Comparison of ENCODE assay signal across 8 cellular contexts in the genomic region with DNA sequence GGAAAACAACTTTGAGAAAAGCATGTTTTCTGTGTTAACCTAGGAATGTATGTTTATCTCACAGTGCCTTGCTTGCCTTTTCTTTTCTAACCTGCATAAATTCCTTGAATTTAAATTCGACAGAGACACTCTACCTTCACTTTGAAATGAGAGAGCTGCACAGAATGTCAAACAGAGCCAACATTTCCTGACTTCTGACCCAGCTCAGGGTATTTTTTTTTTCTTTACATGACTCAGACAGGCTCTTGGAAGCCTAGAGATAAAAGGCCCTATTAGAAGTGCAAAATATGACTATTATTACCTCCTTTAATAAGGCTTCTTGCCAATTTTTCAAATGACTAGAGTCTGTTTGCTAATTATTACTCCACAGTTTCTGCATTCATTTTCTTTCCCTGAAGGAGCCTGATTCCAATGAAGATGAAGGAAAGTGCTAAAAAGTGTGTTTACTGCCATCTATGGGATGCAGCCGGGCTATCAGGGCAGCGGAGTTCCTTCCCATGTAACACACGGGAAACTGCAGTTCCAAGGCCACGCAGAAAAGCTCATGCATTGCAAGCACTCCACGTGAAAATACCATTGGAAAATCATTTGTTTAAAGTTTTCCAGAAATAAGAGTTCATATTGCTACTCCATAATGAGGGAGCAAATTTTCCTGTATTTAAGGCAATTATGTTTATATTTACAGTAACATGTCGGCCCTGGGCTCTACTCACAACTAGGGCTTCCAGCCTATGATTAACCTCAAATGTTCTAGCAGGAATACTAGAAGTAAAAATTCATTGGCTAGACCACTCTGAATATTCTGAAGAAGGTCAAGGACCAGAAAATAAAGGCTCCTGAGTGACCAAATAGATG.
DNase-seq lines count a peak whose midpoint lies in the region; ATAC-seq and FAIRE-seq lines count a peak whose summit lies in the region.

No MANE protein-coding gene starts in this region.

- H3K27ac Mint-ChIP-seq in activated CD4-positive, alpha-beta T cell treated with anti-CD3 and anti-CD28 coated beads for 36 hours, result no peak overlapping the region

- ATAC-seq in GM19351 (IDR thresholded peaks at IDR 0.05; ENCODE audit: unreplicated experiment) (no peak), HG02571 (IDR thresholded peaks at IDR 0.05; ENCODE audit: unreplicated experiment) (no peak)
- no peak for ATAC-seq in activated CD4-positive, alpha-beta T cell treated with anti-CD3 and anti-CD28 coated beads for 36 hours

- H3K36me3 Mint-ChIP-seq in activated CD4-positive, alpha-beta T cell treated with anti-CD3 and anti-CD28 coated beads for 36 hours (ENCODE audit: low read depth), result no peaks in the 10 kb centered on the region

- peak; percentile 22 for DNase-seq in GM04504 (ENCODE audit: low read depth)
- DNase-seq in NCI-H526 treated with DMSO at 0.1 percent for 48 hours (lab: John Stamatoyannopoulos, UW), result peak; percentile 6
- peak; percentile 62 for DNase-seq in middle frontal gyrus (ENCODE audit: extremely low spot score, low spot score)
- no peak for DNase-seq in NK-92 treated with Interleukin-12 subunit alpha and Interleukin-12 subunit beta, amount 100 ng/mL, for 24 hours (lab: John Stamatoyannopoulos, UW)
- DNase-seq in activated CD4-positive, alpha-beta T cell treated with anti-CD3 and anti-CD28 coated beads for 36 hours, result no peak

- POLR2A ChIA-PET in activated CD4-positive, alpha-beta T cell treated with anti-CD3 and anti-CD28 coated beads for 36 hours (lab: Charles Lee), result no interaction called here

- CTCF ChIA-PET in activated CD4-positive, alpha-beta T cell treated with anti-CD3 and anti-CD28 coated beads for 36 hours (lab: Charles Lee), result no interaction called here

- no peaks in the 10 kb centered on the region for H3K9me3 Mint-ChIP-seq in activated CD4-positive, alpha-beta T cell treated with anti-CD3 and anti-CD28 coated beads for 36 hours (ENCODE audit: low read depth)

- H3K4me3 Mint-ChIP-seq in activated CD4-positive, alpha-beta T cell treated with anti-CD3 and anti-CD28 coated beads for 36 hours, result no peak overlapping the region

- H3K27me3 Mint-ChIP-seq in activated CD4-positive, alpha-beta T cell treated with anti-CD3 and anti-CD28 coated beads for 36 hours, result peaks cover 2% of the 10 kb centered on the region

- H3K4me1 Mint-ChIP-seq in activated CD4-positive, alpha-beta T cell treated with anti-CD3 and anti-CD28 coated beads for 36 hours, result no peaks in the 10 kb centered on the region

- intact Hi-C loops in activated CD4-positive, alpha-beta T cell treated with anti-CD3 and anti-CD28 coated beads for 36 hours (cut with DNase I, micrococcal nuclease), result no loop called here

- peak; percentile 91 for FAIRE-seq in endometrium (lab: Jason Lieb, UNC)

Comparison
In these comparisons a context has a peak if more than half of its experiments do, and no peak if none do; other contexts are left out.
1. DNase-seq: peak in GM04504 (single experiment), NCI-H526 treated with DMSO at 0.1 percent for 48 hours (single experiment) and middle frontal gyrus (single experiment); none in NK-92 treated with Interleukin-12 subunit alpha and Interleukin-12 subunit beta, amount 100 ng/mL, for 24 hours (single experiment) and activated CD4-positive, alpha-beta T cell treated with anti-CD3 and anti-CD28 coated beads for 36 hours (single experiment).